In genomic region chr3:49017978-49018706, GRCh38 we compare ENCODE assay signal across 1 cellular context.
TF ChIP-seq lines count a peak whose summit lies in the region.

DALRD3 (minus strand) TSS chr3:49018580; CDS start chr3:49018564, 16 bp downstream.

TF ChIP-seq in K562, 482 proteins besides CTCF, POLR2A, EP300 and RAD21 (continued from another document and continues in another):
- TF ChIP-seq E2F1 (CRISPR knock-in tag; IDR thresholded peaks at IDR 0.05) (no peak), SMARCC2 (IDR thresholded peaks at IDR 0.05; ENCODE audit: low read depth) (no peak), ZNF324 (CRISPR knock-in tag; IDR thresholded peaks at IDR 0.05) (no peak), ZSCAN32 (CRISPR knock-in tag; IDR thresholded peaks at IDR 0.05) (no peak), RBM34 (IDR thresholded peaks at IDR 0.05; ENCODE audit: borderline replicate concordance, insufficient read depth, low read length) (0 out of 2 replicates have a peak, but pooled peaks have one; percentile 46), POLR2AphosphoS5 (IDR thresholded peaks at IDR 0.05; ENCODE audit: control insufficient read depth, insufficient read depth, low read depth, low read length) (no peak), IRF2 (CRISPR knock-in tag; IDR thresholded peaks at IDR 0.05) (no peak), NUFIP1 (IDR thresholded peaks at IDR 0.05; ENCODE audit: partially characterized antibody) (no peak), ZNF165 (CRISPR knock-in tag; IDR thresholded peaks at IDR 0.05; ENCODE audit: borderline replicate concordance) (no peak), NCOA4 (IDR thresholded peaks at IDR 0.05; ENCODE audit: partially characterized antibody) (no peak), BRD4 (IDR thresholded peaks at IDR 0.05) (no peak), HES1 (IDR thresholded peaks at IDR 0.05; ENCODE audit: low read depth) (no peak), FUS (optimal IDR thresholded peaks at IDR 0.05; ENCODE audit: low read depth, low read length) (peak; percentile 68), ZC3H11A (IDR thresholded peaks at IDR 0.05; ENCODE audit: low read depth, low read length) (no peak), STAT5A (IDR thresholded peaks at IDR 0.05; ENCODE audit: borderline replicate concordance, low read length) (no peak), MBD1 (CRISPR knock-in tag; IDR thresholded peaks at IDR 0.05) (no peak), RERE (CRISPR knock-in tag; IDR thresholded peaks at IDR 0.05; ENCODE audit: borderline replicate concordance) (no peak), CAMTA2 (CRISPR knock-in tag; conservative IDR thresholded peaks at IDR 0.05) (0 out of 2 replicates have a peak, but pooled peaks have one; percentile 43), MXD1 (CRISPR knock-in tag; IDR thresholded peaks at IDR 0.05; ENCODE audit: borderline replicate concordance, poor library complexity, severe bottlenecking) (no peak), SMC3 (conservative IDR thresholded peaks at IDR 0.05; ENCODE audit: insufficient read depth, low read depth, low read length) (no peak), BACH1 (tag; IDR thresholded peaks at IDR 0.05) (no peak), YY1 (IDR thresholded peaks at IDR 0.05; ENCODE audit: borderline replicate concordance in 1 of 3, control insufficient read depth in 1 of 3, extremely low read depth in 1 of 3, insufficient read depth in 3 of 3, insufficient read length in 1 of 3, insufficient replicate concordance in 2 of 3, low read depth in 1 of 3, low read length in 2 of 3) (no peak), ZEB2 (IDR thresholded peaks at IDR 0.05) (peak; percentile 73), ZKSCAN8 (CRISPR knock-in tag; IDR thresholded peaks at IDR 0.05) (no peak), CHAMP1 (IDR thresholded peaks at IDR 0.05) (no peak), ATF6 (CRISPR knock-in tag; IDR thresholded peaks at IDR 0.05) (no peak), CBX3 (IDR thresholded peaks at IDR 0.05; ENCODE audit: borderline replicate concordance in 1 of 2, low read length in 2 of 2) (no peak), ARID1B (IDR thresholded peaks at IDR 0.05) (no peak), ZNF592 (IDR thresholded peaks at IDR 0.05) (no peak), ZBTB9 (CRISPR knock-in tag; IDR thresholded peaks at IDR 0.05) (0 out of 2 replicates have a peak, but pooled peaks have one; percentile 43), CC2D1A (IDR thresholded peaks at IDR 0.05) (no peak), ATF1 (CRISPR knock-in tag; IDR thresholded peaks at IDR 0.05) (peak; percentile 47; the same call in 1 of the 2 replicates), ATF1 (tag; IDR thresholded peaks at IDR 0.05) (peak; percentile 93), CGGBP1 (CRISPR knock-in tag; IDR thresholded peaks at IDR 0.05) (no peak), SMARCA5 (IDR thresholded peaks at IDR 0.05) (no peak), ZC3H4 (CRISPR knock-in tag; IDR thresholded peaks at IDR 0.05; ENCODE audit: borderline replicate concordance) (no peak), PML (IDR thresholded peaks at IDR 0.05; ENCODE audit: low read length) (no peak), FOSL1 (tag; conservative IDR thresholded peaks at IDR 0.05) (no peak), ZNF707 (CRISPR knock-in tag; conservative IDR thresholded peaks at IDR 0.05) (no peak), E2F4 (CRISPR knock-in tag; IDR thresholded peaks at IDR 0.05; ENCODE audit: low read depth) (no peak)
